12 cellular contexts compared by ENCODE assay signal in the genomic region with DNA sequence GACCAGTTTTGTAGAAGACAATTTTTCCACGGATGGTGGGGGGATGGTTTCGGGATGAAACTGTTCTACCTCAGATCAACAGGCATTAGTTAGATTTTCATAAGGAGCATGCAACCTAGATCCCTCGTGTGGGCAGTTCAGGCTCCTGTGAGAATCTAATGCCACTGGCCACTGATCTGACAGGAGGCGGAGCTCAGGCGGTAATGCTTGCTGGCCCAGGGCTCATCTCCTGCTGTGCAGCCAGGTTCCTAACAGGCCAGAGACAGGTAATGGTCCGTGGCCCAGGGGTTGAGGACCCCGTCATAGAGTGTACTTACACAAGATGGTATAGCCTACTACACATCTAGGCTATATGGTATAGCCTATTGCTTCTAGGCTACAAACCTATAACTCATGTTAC. TPM values are rescaled to one million over a fixed set of nuclear protein-coding genes. Genes with fewer than 3 reads are reported as not detected.
"Had no signal": no experiment of that assay in that cellular context is flagged by ENCODE, and none has a peak within 500 bp of the region (broad histone marks: within the 10 kb centered on the region; RNA-seq: fewer than 3 reads in every experiment).

No MANE protein-coding gene starts in this region.

- FAIRE-seq: K562 had no signal

- ATAC-seq: HCT116, K562 had no signal

- H3K9ac ChIP-seq: GM23248 had no signal

- H3K27ac ChIP-seq: GM23248, HL-60 had no signal

- H3K9me3 Mint-ChIP-seq: HFFc6 had no signal

- H3K36me3 ChIP-seq: HAP-1 had no signal

- H3K4me3 ChIP-seq: GM23248, HAP-1, K562 had no signal

- H3K4me3 Mint-ChIP-seq: HFFc6 had no signal

- H3K4me1 ChIP-seq: HAP-1 had no signal

- H2AFZ ChIP-seq: GM23248 had no signal

- DNase-seq: GM23248, H7, HFFc6, IMR-90, Kasumi-1, KG1 had no signal

- H3K27ac Mint-ChIP-seq: HFFc6 had no signal

- H3K9me3 ChIP-seq: HAP-1 had no signal

RNA-seq across cellular contexts. Expression of a gene that starts 7.0 kb away (rescaled TPM):
- total RNA-seq: GM23248, H4, HFFc6, HT1080, IMR-90 had no signal
- polyA plus RNA-seq: GM23248, IMR-90 had no signal

RNA-seq across cellular contexts. Expression of a gene that starts 29.4 kb away (rescaled TPM):
- total RNA-seq: H4, HFFc6, HT1080, IMR-90 had no signal
- polyA plus RNA-seq: GM23248, IMR-90 had no signal
